1 cellular context compared by ENCODE assay signal in genomic region chr16:67528870-67529638, GRCh38.
TF ChIP-seq lines count a peak whose summit lies in the region.

No MANE protein-coding gene starts in this region.

TF ChIP-seq in HepG2, 621 proteins besides CTCF, POLR2A, EP300 and RAD21 (continued from another document):
- TF ChIP-seq NONO (IDR thresholded peaks at IDR 0.05) (no peak), NONO (CRISPR knock-in tag; conservative IDR thresholded peaks at IDR 0.05) (peak; percentile 9), IKZF1 (IDR thresholded peaks at IDR 0.05) (no peak), SPEN (CRISPR knock-in tag; IDR thresholded peaks at IDR 0.05; ENCODE audit: low read depth) (0 out of 2 replicates have a peak, but pooled peaks have one; percentile 42), ZNF121 (CRISPR knock-in tag; IDR thresholded peaks at IDR 0.05) (peak; percentile 89), ESRRA (CRISPR knock-in tag; IDR thresholded peaks at IDR 0.05; ENCODE audit: low read depth) (0 out of 2 replicates have a peak, but pooled peaks have one; percentile 33), ZNF430 (CRISPR knock-in tag; IDR thresholded peaks at IDR 0.05) (peak; percentile 80; the same call in 1 of the 2 replicates), SOX6 (IDR thresholded peaks at IDR 0.05) (no peak), SOX6 (CRISPR knock-in tag; IDR thresholded peaks at IDR 0.05) (no peak), ZNF20 (CRISPR knock-in tag; IDR thresholded peaks at IDR 0.05) (no peak), THAP8 (CRISPR knock-in tag; IDR thresholded peaks at IDR 0.05; ENCODE audit: borderline replicate concordance) (no peak), CHCHD3 (CRISPR knock-in tag; IDR thresholded peaks at IDR 0.05) (no peak; the same call in 1 of the 2 replicates), NR1H2 (CRISPR knock-in tag; IDR thresholded peaks at IDR 0.05; ENCODE audit: borderline replicate concordance, low read depth) (no peak), ZNF614 (CRISPR knock-in tag; IDR thresholded peaks at IDR 0.05; ENCODE audit: borderline replicate concordance) (0 out of 2 replicates have a peak, but pooled peaks have one; percentile 16), MAX (IDR thresholded peaks at IDR 0.05) (peak; percentile 82), ZNF773 (CRISPR knock-in tag; IDR thresholded peaks at IDR 0.05; ENCODE audit: borderline replicate concordance) (peak; percentile 53; the same call in 1 of the 2 replicates), LRRFIP1 (CRISPR knock-in tag; conservative IDR thresholded peaks at IDR 0.05) (no peak), POGK (CRISPR knock-in tag; conservative IDR thresholded peaks at IDR 0.05) (peak; percentile 29; the same call in 1 of the 2 replicates), SRY (CRISPR knock-in tag; IDR thresholded peaks at IDR 0.05) (peak; percentile 61; the same call in 1 of the 2 replicates)
